In the genomic region with DNA sequence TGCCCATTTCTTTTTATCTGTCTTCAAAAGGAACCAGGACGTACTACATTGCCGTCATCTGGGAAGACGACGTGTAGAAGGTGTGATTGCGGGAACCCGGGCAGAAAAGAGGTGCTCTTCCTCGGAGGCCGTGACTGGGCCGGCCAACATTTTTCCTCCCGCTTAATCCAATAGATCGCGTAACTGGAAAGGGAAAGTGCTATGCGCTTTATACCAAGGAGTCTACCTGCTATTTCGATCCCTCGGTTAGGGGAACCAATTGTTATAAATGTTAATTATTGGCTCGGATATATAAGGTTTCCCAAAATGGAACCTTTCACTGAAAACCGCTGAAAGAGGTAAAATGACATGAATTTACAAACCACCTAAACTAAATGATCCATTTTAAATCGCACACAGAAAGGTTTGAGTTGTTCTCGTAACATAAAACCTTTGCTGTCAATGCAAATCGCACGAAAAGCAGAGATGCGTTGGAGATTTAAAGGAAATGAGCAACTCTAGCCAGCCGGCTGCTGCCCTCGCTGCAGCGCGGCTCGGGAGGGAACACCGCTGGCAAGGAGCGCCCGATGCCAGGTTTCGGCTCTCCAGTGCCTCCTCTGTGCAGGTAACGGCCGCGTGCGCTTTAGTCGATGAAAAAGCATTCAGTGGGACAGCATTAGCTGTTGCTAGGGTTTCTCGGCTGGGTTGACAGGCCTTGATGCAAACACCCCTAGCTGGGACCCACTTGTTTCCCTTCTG, we compare ENCODE assay signal across 14 cellular contexts. TPM values are rescaled to one million over a fixed set of nuclear protein-coding genes. Genes with fewer than 3 reads are reported as not detected.
DNase-seq lines count a peak whose midpoint lies in the region; ATAC-seq and TF ChIP-seq lines count a peak whose summit lies in the region.
"Had no signal": no experiment of that assay in that cellular context is flagged by ENCODE, and none has a peak within 500 bp of the region (broad histone marks: within the 10 kb centered on the region; RNA-seq: fewer than 3 reads in every experiment).

No MANE protein-coding gene starts in this region.

- H3K36me3 Mint-ChIP-seq in osteocyte (ENCODE audit: unreplicated experiment), result peaks cover 13% of the 10 kb centered on the region

- H3K27ac ChIP-seq in brain microvascular endothelial cell, result no peak overlapping the region
- H3K27ac ChIP-seq: A549, body of pancreas, thyroid gland had no signal

- H3K27me3 ChIP-seq in brain microvascular endothelial cell (replicated peaks), result no peaks in the 10 kb centered on the region

- peak; percentile 58 for DNase-seq in DMS 273 (lab: John Stamatoyannopoulos, UW; ENCODE audit: unreplicated experiment)
- no peak for DNase-seq in DMS 273 treated with DMSO at 0.1 percent for 48 hours (lab: John Stamatoyannopoulos, UW)
- peak; percentile 52 for DNase-seq in LHCN-M2 (ENCODE audit: low read depth)
- DNase-seq in brain microvascular endothelial cell, result no peak
- no peak for DNase-seq in osteocyte (ENCODE audit: extremely low spot score, unreplicated experiment)
- DNase-seq in globus pallidus (ENCODE audit: low spot score), result no peak
- DNase-seq: OCI-M1; stimulated activated CD4-positive, alpha-beta T cell treated with anti-CD3 and anti-CD28 coated beads, Interleukin-2, amount 100 ng/mL, for 24 hours; thyroid gland had no signal

- H3K4me1 Mint-ChIP-seq in osteocyte (ENCODE audit: unreplicated experiment), result peaks cover 60% of the 10 kb centered on the region

- no peaks in the 10 kb centered on the region for H3K9me3 Mint-ChIP-seq in osteocyte (ENCODE audit: unreplicated experiment)

- TF ChIP-seq CTCF in brain microvascular endothelial cell (IDR thresholded peaks at IDR 0.05; ENCODE audit: low read depth, low read length, missing control alignments) (no peak), osteocyte (IDR thresholded peaks at IDR 0.05) (no peak)

- ATAC-seq in HG02870 (IDR thresholded peaks at IDR 0.05; ENCODE audit: unreplicated experiment) (no peak), GM18502 (IDR thresholded peaks at IDR 0.05; ENCODE audit: poor library complexity, unreplicated experiment) (no peak)
- ATAC-seq: A549, body of pancreas had no signal

- H3K27me3 Mint-ChIP-seq in osteocyte (ENCODE audit: unreplicated experiment), result no peaks in the 10 kb centered on the region

- no peaks in the 10 kb centered on the region for H3K36me3 ChIP-seq in brain microvascular endothelial cell (replicated peaks)
- H3K36me3 ChIP-seq: thyroid gland had no signal

- peak overlapping the region; percentile 99 for H3K4me3 Mint-ChIP-seq in osteocyte (ENCODE audit: unreplicated experiment)

- in situ Hi-C loops in brain microvascular endothelial cell (cut with HindIII; ENCODE audit: low pct_ligation_motif_present, low sequenced_read_pairs), result no loop called here

- peak overlapping the region; percentile 99 for H3K27ac Mint-ChIP-seq in osteocyte (ENCODE audit: unreplicated experiment)

- H3K4me3 ChIP-seq in brain microvascular endothelial cell (ENCODE audit: low read depth, low read length), result peak overlapping the region; percentile 26
- H3K4me3 ChIP-seq: A549, body of pancreas, thyroid gland had no signal

RNA-seq across cellular contexts. Expression of a gene that starts 2.8 kb away (rescaled TPM):
- 156 and 183 TPM in 2 replicates for total RNA-seq in LHCN-M2 (2014; rRNA removed)
- 68.4 TPM for polyA plus RNA-seq in LHCN-M2 (2012)
- total RNA-seq in osteocyte, result 339 and 340 TPM in 2 replicates
- total RNA-seq: mononuclear cell had no signal

Comparison
In these comparisons a context has a peak if more than half of its experiments do, and no peak if none do; other contexts are left out.
1. DNase-seq: peak in DMS 273 (single experiment) and LHCN-M2 (single experiment); none in DMS 273 treated with DMSO at 0.1 percent for 48 hours (single experiment), brain microvascular endothelial cell (single experiment), osteocyte (single experiment) and globus pallidus (single experiment).